In genomic region chr4:73742776-73743175, GRCh38 we compare ENCODE assay signal across 30 cellular contexts. TPM values are rescaled to one million over a fixed set of nuclear protein-coding genes. Genes with fewer than 3 reads are reported as not detected.
"Had no signal": no experiment of that assay in that cellular context is flagged by ENCODE, and none has a peak within 500 bp of the region (broad histone marks: within the 10 kb centered on the region; RNA-seq: fewer than 3 reads in every experiment).

No MANE protein-coding gene starts in this region.

- ATAC-seq: activated T-cell treated with anti-CD3 and anti-CD28 coated beads, Interleukin-2, amount 50 U/mL, for 72 hours; activated T-helper 17 cell treated with anti-CD3 and anti-CD28 coated beads, Interleukin-2, amount 50 U/mL, for 72 hours had no signal

- H3K27ac ChIP-seq: brain microvascular endothelial cell, WERI-Rb-1 had no signal

- H3K27me3 ChIP-seq: brain microvascular endothelial cell had no signal

- H3K27me3 Mint-ChIP-seq: activated CD4-positive, alpha-beta memory T cell treated with anti-CD3 and anti-CD28 coated beads, Interleukin-2, amount 10 ng/mL, durations not matched to agents 7 days and 5 days had no signal

- H3K36me3 Mint-ChIP-seq: activated naive CD8-positive, alpha-beta T cell treated with anti-CD3 and anti-CD28 coated beads for 36 hours had no signal

- H3K4me1 Mint-ChIP-seq: activated CD4-positive, alpha-beta memory T cell treated with anti-CD3 and anti-CD28 coated beads, Interleukin-2, amount 10 ng/mL, durations not matched to agents 7 days and 5 days; activated T-helper 17 cell treated with anti-CD3 and anti-CD28 coated beads, Interleukin-2, amount 50 U/mL, for 72 hours had no signal

- H3K9me3 Mint-ChIP-seq: activated CD4-positive, alpha-beta memory T cell treated with anti-CD3 and anti-CD28 coated beads, Interleukin-2, amount 10 ng/mL, durations not matched to agents 7 days and 5 days; activated T-cell treated with anti-CD3 and anti-CD28 coated beads, Interleukin-2, amount 50 U/mL, for 72 hours had no signal

- H3K36me3 ChIP-seq: brain microvascular endothelial cell, WERI-Rb-1 had no signal

- H3K27ac Mint-ChIP-seq: activated CD4-positive, alpha-beta memory T cell treated with anti-CD3 and anti-CD28 coated beads, Interleukin-2, amount 10 ng/mL, durations not matched to agents 7 days and 5 days; activated naive CD8-positive, alpha-beta T cell treated with anti-CD3 and anti-CD28 coated beads for 36 hours; activated T-cell treated with anti-CD3 and anti-CD28 coated beads, Interleukin-2, amount 50 U/mL, for 72 hours; activated T-helper 17 cell treated with anti-CD3 and anti-CD28 coated beads, Interleukin-2, amount 50 U/mL, for 72 hours had no signal

- H3K4me3 Mint-ChIP-seq: activated CD4-positive, alpha-beta memory T cell treated with anti-CD3 and anti-CD28 coated beads, Interleukin-2, amount 10 ng/mL, durations not matched to agents 7 days and 5 days; activated naive CD8-positive, alpha-beta T cell treated with anti-CD3 and anti-CD28 coated beads for 36 hours; activated T-cell treated with anti-CD3 and anti-CD28 coated beads, Interleukin-2, amount 50 U/mL, for 72 hours; activated T-helper 17 cell treated with anti-CD3 and anti-CD28 coated beads, Interleukin-2, amount 50 U/mL, for 72 hours had no signal

- DNase-seq: activated CD4-positive, alpha-beta memory T cell treated with anti-CD3 and anti-CD28 coated beads, Interleukin-2, amount 10 ng/mL, durations not matched to agents 7 days and 5 days; activated CD4-positive, alpha-beta T cell treated with anti-CD3 and anti-CD28 coated beads for 1 hour; activated CD4-positive, alpha-beta T cell treated with anti-CD3 and anti-CD28 coated beads for 48 hours; activated CD4-positive, CD25-positive, alpha-beta regulatory T cell; activated effector memory CD4-positive, alpha-beta T cell treated with anti-CD3 and anti-CD28 coated beads, Interleukin-2, amount 50 U/mL, for 16 hours; activated naive CD4-positive, alpha-beta T cell; activated naive CD4-positive, alpha-beta T cell treated with anti-CD3 and anti-CD28 coated beads, Interleukin-2, amount 50 U/mL, for 16 hours; activated naive CD8-positive, alpha-beta T cell treated with anti-CD3 and anti-CD28 coated beads for 36 hours; activated T-cell treated with anti-CD3 and anti-CD28 coated beads, Interleukin-2, amount 50 U/mL, for 1 hour; activated T-cell treated with anti-CD3 and anti-CD28 coated beads, Interleukin-2, amount 50 U/mL, for 72 hours; amniotic stem cell; aorta; brain microvascular endothelial cell; central memory CD4-positive, alpha-beta T cell; NCI-H1048; NCI-H1105 treated with DMSO at 0.1 percent for 48 hours; NCI-H1436; NCI-H1694; NCI-H1930; NCI-H2081 treated with DMSO at 0.1 percent for 48 hours; NCI-H226; NCI-H524 treated with DMSO at 0.1 percent for 48 hours; Right ventricle myocardium superior; SW 1271; T-helper 1 cell; T-helper 2 cell; T-helper 9 cell; WERI-Rb-1 had no signal

RNA-seq across cellular contexts. Expression of gene CXCL8, which starts 2.4 kb away (rescaled TPM):
- total RNA-seq: OCI-LY7, Right ventricle myocardium superior had no signal
